ENCODE assay signal across 8 cellular contexts in genomic region chr6:30557683-30557981, GRCh38. TPM values are rescaled to one million over a fixed set of nuclear protein-coding genes. Genes with fewer than 3 reads are reported as not detected.
DNase-seq lines count a peak whose midpoint lies in the region; ATAC-seq and TF ChIP-seq lines count a peak whose summit lies in the region.

No MANE protein-coding gene starts in this region.

- no peak for TF ChIP-seq POLR2A in breast epithelium (IDR thresholded peaks at IDR 0.05)

- no peak for ATAC-seq in GM21723 (IDR thresholded peaks at IDR 0.05; ENCODE audit: unreplicated experiment)
- ATAC-seq in HG03460 (IDR thresholded peaks at IDR 0.05; ENCODE audit: unreplicated experiment), result no peak

- TF ChIP-seq CTCF in breast epithelium (IDR thresholded peaks at IDR 0.05), result no peak

- intact Hi-C loops in breast epithelium (cut with DNase I; ENCODE audit: low total_unique reads), result loop anchor here (5.0 kb wide), 1 partner anchor 165 kb away; the partner anchor contains the start of gene TUBB

- H3K27ac ChIP-seq in breast epithelium, result peak overlapping the region; percentile 97 to 100

- H3K4me3 ChIP-seq in GM08714 (ENCODE audit: low read length) (peak overlapping the region; percentile 92), breast epithelium (peak overlapping the region; percentile 72 to 98 (median 91)), mononuclear cell (ENCODE audit: low read length) (peak overlapping the region; percentile 67)

- no peaks in the 10 kb centered on the region for H3K27me3 ChIP-seq in breast epithelium
- no peaks in the 10 kb centered on the region for H3K27me3 ChIP-seq in mononuclear cell (ENCODE audit: insufficient read depth, low read length)

- H3K36me3 ChIP-seq in breast epithelium, result no peaks in the 10 kb centered on the region

- peaks cover 4 to 15% of the 10 kb centered on the region in 2 donors for H3K4me1 ChIP-seq in breast epithelium
- peaks cover 24% of the 10 kb centered on the region for H3K4me1 ChIP-seq in mononuclear cell (ENCODE audit: insufficient read depth, low read length)

- peak; percentile 29 for DNase-seq in NCI-H128 (lab: John Stamatoyannopoulos, UW; ENCODE audit: unreplicated experiment)
- no peak for DNase-seq in breast epithelium (ENCODE audit: low spot score in 2 of 2)
- DNase-seq in NCI-H1930 (lab: John Stamatoyannopoulos, UW), result no peak
- no peak for DNase-seq in NCI-H146 treated with DMSO at 0.1 percent for 48 hours (lab: John Stamatoyannopoulos, UW; ENCODE audit: unreplicated experiment)

- H3K9me3 ChIP-seq in breast epithelium (no peaks in the 10 kb centered on the region), mononuclear cell (ENCODE audit: low read depth, low read length) (no peaks in the 10 kb centered on the region)

RNA-seq across cellular contexts. Expression of gene PRR3, which starts 0.5 kb away (rescaled TPM):
- total RNA-seq in breast epithelium (10 to 100 TPM in 2 of 3 donors, 1 to 10 TPM in 1; 9.0 to 28.4 (median 12.1) TPM), mononuclear cell (6.8 TPM)

RNA-seq across cellular contexts. Expression of gene GNL1, which starts 1.3 kb away (rescaled TPM):
- total RNA-seq in breast epithelium (10 to 100 TPM; 39.7 to 51.2 (median 47.5) TPM), mononuclear cell (40.8 TPM)

RNA-seq across cellular contexts. Expression of gene ABCF1, which starts 13.6 kb away (rescaled TPM):
- total RNA-seq in breast epithelium (10 to 100 TPM; 41.0 to 55.2 (median 51.5) TPM), mononuclear cell (30.5 TPM)

RNA-seq across cellular contexts. Expression of gene PPP1R10, which starts 59.4 kb away (rescaled TPM):
- 10 to 100 TPM; 17.3 to 51.1 (median 26.5) TPM for total RNA-seq in breast epithelium
- total RNA-seq in mononuclear cell, result 166 TPM
